In the genomic region with DNA sequence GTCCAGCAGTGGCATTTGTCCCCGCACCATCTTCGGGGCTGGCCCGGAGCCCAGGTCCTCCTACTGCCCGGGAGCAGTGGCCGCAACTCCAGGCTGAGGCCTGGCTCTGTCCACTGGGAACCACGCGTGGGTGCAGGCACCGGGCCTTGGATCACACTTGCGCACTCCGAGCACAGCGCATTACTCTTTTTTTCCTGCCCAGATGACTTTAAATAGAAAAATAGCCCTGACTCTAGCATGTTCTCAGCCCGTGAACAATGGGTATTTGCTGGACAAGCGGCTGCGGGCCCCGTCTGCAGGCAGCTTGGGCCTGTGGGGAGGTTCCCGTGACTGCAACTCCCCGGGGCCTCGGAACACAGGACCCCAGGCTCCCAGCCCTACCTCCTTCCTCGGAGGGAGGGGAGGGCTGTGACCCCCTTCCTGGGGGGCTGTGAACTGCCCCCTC, we compare ENCODE assay signal across 10 cellular contexts.
DNase-seq lines count a peak whose midpoint lies in the region; ATAC-seq and TF ChIP-seq lines count a peak whose summit lies in the region.
"Had no signal": no experiment of that assay in that cellular context is flagged by ENCODE, and none has a peak within 500 bp of the region (broad histone marks: within the 10 kb centered on the region; RNA-seq: fewer than 3 reads in every experiment).

No MANE protein-coding gene starts in this region.

- no peaks in the 10 kb centered on the region for H3K9me3 ChIP-seq in esophagus (ENCODE audit: control insufficient read depth in 2 of 2, insufficient read depth in 1 of 2, low read depth in 1 of 2, low read length in 1 of 2)
- no peaks in the 10 kb centered on the region for H3K9me3 ChIP-seq in mucosa of rectum (ENCODE audit: control insufficient read depth in 2 of 2, low read length in 2 of 2)
- no peaks in the 10 kb centered on the region for H3K9me3 ChIP-seq in thyroid gland
- no peaks in the 10 kb centered on the region for H3K9me3 ChIP-seq in Karpas-422 (ENCODE audit: low read length)

- H3K4me1 ChIP-seq in esophagus (ENCODE audit: control insufficient read depth in 2 of 2, insufficient read depth in 2 of 2, low read length in 1 of 2) (peaks cover 0 to 3% of the 10 kb centered on the region in 2 donors), mucosa of rectum (ENCODE audit: control insufficient read depth in 2 of 2, insufficient read depth in 2 of 2, low read length in 2 of 2) (peaks cover 4 to 5% of the 10 kb centered on the region in 2 donors), thyroid gland (peaks cover 16 to 20% of the 10 kb centered on the region in 2 donors), Karpas-422 (ENCODE audit: low read length) (no peaks in the 10 kb centered on the region)

- H3K4me3 ChIP-seq in esophagus (ENCODE audit: low read depth in 1 of 2, low read length in 2 of 2) (no peak overlapping the region), mucosa of rectum (ENCODE audit: low read length in 2 of 2) (no peak overlapping the region), thyroid gland (replicated peaks in 1 of 3) (peak overlapping the region; percentile 20 to 44 (median 40)), Karpas-422 (ENCODE audit: low read length) (no peak overlapping the region)
- H3K4me3 ChIP-seq: GM12878 had no signal

- peak; percentile 38 for DNase-seq in NCI-H774 (lab: John Stamatoyannopoulos, UW)
- peak; percentile 54 to 59 for DNase-seq in thyroid gland
- no peak for DNase-seq in Karpas-422
- DNase-seq in KBM-7 = no peak
- DNase-seq in immature natural killer cell = no peak
- DNase-seq: activated naive CD4-positive, alpha-beta T cell treated with Interleukin-2 at 50 U/mL for 16 hours had no signal

- no peak overlapping the region for H3K4me3 Mint-ChIP-seq in immature natural killer cell

- peaks cover 15 to 29% (median 16%) of the 10 kb centered on the region in 3 donors for H3K27me3 Mint-ChIP-seq in immature natural killer cell (ENCODE audit: low read depth in 3 of 3)

- no peak for ATAC-seq in GM19328 (IDR thresholded peaks at IDR 0.05; ENCODE audit: unreplicated experiment)
- ATAC-seq: GM12878 had no signal

- TF ChIP-seq POLR2A in thyroid gland (IDR thresholded peaks at IDR 0.05) = peak in 1 of 2 donors; percentile 40

- H3K27ac ChIP-seq in esophagus (ENCODE audit: low read depth in 2 of 2, low read length in 1 of 2) = peak overlapping the region; percentile 43 to 63
- H3K27ac ChIP-seq in mucosa of rectum (ENCODE audit: low read depth in 2 of 2, low read length in 2 of 2) = peak overlapping the region; percentile 35
- H3K27ac ChIP-seq in thyroid gland = peak overlapping the region; percentile 82 to 96 (median 92)
- no peak overlapping the region for H3K27ac ChIP-seq in Karpas-422 (ENCODE audit: low read length)

- no peaks in the 10 kb centered on the region for H3K36me3 Mint-ChIP-seq in immature natural killer cell

- no peaks in the 10 kb centered on the region for H3K36me3 ChIP-seq in esophagus (ENCODE audit: control insufficient read depth in 2 of 2, insufficient read depth in 2 of 2, low read length in 1 of 2)
- no peaks in the 10 kb centered on the region for H3K36me3 ChIP-seq in mucosa of rectum (ENCODE audit: control insufficient read depth in 2 of 2, insufficient read depth in 2 of 2, low read length in 2 of 2)
- no peaks in the 10 kb centered on the region for H3K36me3 ChIP-seq in thyroid gland
- H3K36me3 ChIP-seq in Karpas-422 (ENCODE audit: insufficient read depth, low read length) = no peaks in the 10 kb centered on the region

- no peaks in the 10 kb centered on the region for H3K4me1 Mint-ChIP-seq in immature natural killer cell

- WGBS in esophagus, 2 donors = 7 to 13% methylated on average over 19 of the region's 19 CpGs
- WGBS in thyroid gland, 2 donors = 1 to 10% methylated on average over 14 to 18 of the region's 19 CpGs

- no peak overlapping the region for H3K4me2 ChIP-seq in Karpas-422 (ENCODE audit: low read depth, low read length, poor library complexity, severe bottlenecking)

- no peak overlapping the region for H3K27ac Mint-ChIP-seq in immature natural killer cell

- in situ Hi-C loops in KBM-7 (cut with MboI; ENCODE audit: low pct_unique_long_range_greater_than_20kb, low sequenced_read_pairs) = no loop called here

- no peaks in the 10 kb centered on the region for H4K20me1 ChIP-seq in Karpas-422 (ENCODE audit: insufficient read depth, low read depth, low read length)

- no peaks in the 10 kb centered on the region for H3K9me2 ChIP-seq in Karpas-422 (replicated peaks; ENCODE audit: insufficient read depth, low read length)

- H3K27me3 ChIP-seq in esophagus (ENCODE audit: control insufficient read depth in 1 of 2, insufficient read depth in 2 of 2, low read length in 2 of 2) (peaks cover 6 to 7% of the 10 kb centered on the region in 2 donors), mucosa of rectum (ENCODE audit: control insufficient read depth in 2 of 2, insufficient read depth in 2 of 2, low read length in 2 of 2) (peaks cover 8 to 24% of the 10 kb centered on the region in 2 donors), thyroid gland (no peaks in the 10 kb centered on the region), Karpas-422 (ENCODE audit: low read length) (no peaks in the 10 kb centered on the region)

- no peak overlapping the region for H2AFZ ChIP-seq in Karpas-422 (ENCODE audit: low read length)

- intact Hi-C loops in thyroid gland (cut with DNase I) = no loop called here

- H3K9ac ChIP-seq in mucosa of rectum (ENCODE audit: low read depth in 1 of 2, low read length in 2 of 2) (no peak overlapping the region), Karpas-422 (ENCODE audit: low read length) (no peak overlapping the region)

- no peaks in the 10 kb centered on the region for H3K79me2 ChIP-seq in Karpas-422 (ENCODE audit: low read length)

- TF ChIP-seq CTCF in thyroid gland (IDR thresholded peaks at IDR 0.05) = no peak

- peaks cover 0 to 9% (median 0%) of the 10 kb centered on the region in 6 donors for H3K9me3 Mint-ChIP-seq in immature natural killer cell

Comparison
In these comparisons a context has a peak if more than half of its experiments do, and no peak if none do; other contexts are left out.
1. DNase-seq: peak in NCI-H774 (single experiment) and thyroid gland (2 of 2); none in Karpas-422 (single experiment), KBM-7 (single experiment) and immature natural killer cell (0 of 3).
2. H3K4me3 ChIP-seq: peak in thyroid gland (3 of 3); none in esophagus (0 of 2), mucosa of rectum (0 of 2) and Karpas-422 (single experiment).